16 cellular contexts compared by ENCODE assay signal in the genomic region with DNA sequence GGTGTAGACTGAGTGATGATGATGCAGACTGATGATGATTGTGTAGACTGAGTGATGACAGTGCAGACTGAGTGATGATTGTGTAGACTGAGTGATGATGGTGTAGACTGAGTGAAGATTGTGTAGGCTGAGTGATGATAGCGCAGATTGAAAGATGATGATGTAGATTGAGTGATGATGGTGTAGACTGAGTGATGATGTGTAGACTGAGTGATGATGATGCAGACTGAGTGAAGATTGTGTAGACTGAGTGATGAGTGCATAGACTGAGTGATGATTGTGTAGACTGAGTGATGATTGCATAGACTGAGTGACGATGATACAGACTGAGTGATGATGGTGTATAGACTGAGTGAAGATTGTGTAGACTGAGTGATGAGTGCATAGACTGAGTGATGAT. TPM values are rescaled to one million over a fixed set of nuclear protein-coding genes. Genes with fewer than 3 reads are reported as not detected.
DNase-seq lines count a peak whose midpoint lies in the region; ATAC-seq, FAIRE-seq and TF ChIP-seq lines count a peak whose summit lies in the region.
"Had no signal": no experiment of that assay in that cellular context is flagged by ENCODE, and none has a peak within 500 bp of the region (broad histone marks: within the 10 kb centered on the region; RNA-seq: fewer than 3 reads in every experiment).

No MANE protein-coding gene starts in this region.

- no peaks in the 10 kb centered on the region for H3K4me1 Mint-ChIP-seq in stimulated activated effector memory CD8-positive, alpha-beta T cell treated with anti-CD3 and anti-CD28 coated beads, Interleukin-12 subunit alpha, Interleukin-12 subunit beta, amount 100 ng/mL, for 72 hours
- H3K4me1 Mint-ChIP-seq: CD14-positive monocyte; CD4-positive, alpha-beta memory T cell had no signal

- no peaks in the 10 kb centered on the region for H3K9me3 Mint-ChIP-seq in stimulated activated effector memory CD8-positive, alpha-beta T cell treated with anti-CD3 and anti-CD28 coated beads, Interleukin-12 subunit alpha, Interleukin-12 subunit beta, amount 100 ng/mL, for 72 hours

- no peaks in the 10 kb centered on the region for H3K36me3 ChIP-seq in bronchial epithelial cell (ENCODE audit: control insufficient read depth, insufficient read depth, low read length)
- H3K36me3 ChIP-seq: HAP-1 had no signal

- H3K27me3 ChIP-seq in bronchial epithelial cell (ENCODE audit: control insufficient read depth, insufficient read depth, low read length), result no peaks in the 10 kb centered on the region
- H3K27me3 ChIP-seq: BLaER1 had no signal

- TF ChIP-seq CTCF in bronchial epithelial cell (IDR thresholded peaks at IDR 0.05; ENCODE audit: insufficient read depth, low read length, severe bottlenecking), result no peak

- H3K4me3 ChIP-seq in bronchial epithelial cell (ENCODE audit: low read depth, low read length), result no peak overlapping the region
- H3K4me3 ChIP-seq: BLaER1, HAP-1 had no signal

- H3K36me3 Mint-ChIP-seq in stimulated activated effector memory CD8-positive, alpha-beta T cell treated with anti-CD3 and anti-CD28 coated beads, Interleukin-12 subunit alpha, Interleukin-12 subunit beta, amount 100 ng/mL, for 72 hours, result no peaks in the 10 kb centered on the region
- H3K36me3 Mint-ChIP-seq: CD14-positive monocyte had no signal

- no peak for DNase-seq in activated CD4-positive, CD25-positive, alpha-beta regulatory T cell (lab: John Stamatoyannopoulos, UW)
- DNase-seq in HTR-8/SVneo (ENCODE audit: insufficient read length, low spot score), result no peak
- DNase-seq in bronchial epithelial cell (ENCODE audit: low read depth), result no peak
- no peak for DNase-seq in stimulated activated effector memory CD8-positive, alpha-beta T cell treated with anti-CD3 and anti-CD28 coated beads, Interleukin-12 subunit alpha, Interleukin-12 subunit beta, amount 100 ng/mL, for 72 hours (ENCODE audit: low spot score in 2 of 2)
- no peak for DNase-seq in activated CD4-positive, alpha-beta T cell treated with anti-CD3 and anti-CD28 coated beads for 48 hours
- no peak for DNase-seq in 8988T
- DNase-seq: CD4-positive, alpha-beta memory T cell; DMS153; DMS79; GDM1; HFFc6 had no signal

- ATAC-seq in activated CD4-positive, CD25-positive, alpha-beta regulatory T cell treated with anti-CD3 and anti-CD28 coated beads, Interleukin-2, amount 50 U/mL, for 24 hours, result peak; percentile 13 to 27
- peak; percentile 19 for ATAC-seq in stimulated activated effector memory CD8-positive, alpha-beta T cell treated with anti-CD3 and anti-CD28 coated beads, Interleukin-12 subunit alpha, Interleukin-12 subunit beta, amount 100 ng/mL, for 72 hours
- ATAC-seq in HG02870 (IDR thresholded peaks at IDR 0.05; ENCODE audit: unreplicated experiment), result no peak

- H3K27ac Mint-ChIP-seq in stimulated activated effector memory CD8-positive, alpha-beta T cell treated with anti-CD3 and anti-CD28 coated beads, Interleukin-12 subunit alpha, Interleukin-12 subunit beta, amount 100 ng/mL, for 72 hours, result no peak overlapping the region
- H3K27ac Mint-ChIP-seq: CD14-positive monocyte; CD4-positive, alpha-beta memory T cell; HFFc6 had no signal

- no peak overlapping the region for H3K4me3 Mint-ChIP-seq in stimulated activated effector memory CD8-positive, alpha-beta T cell treated with anti-CD3 and anti-CD28 coated beads, Interleukin-12 subunit alpha, Interleukin-12 subunit beta, amount 100 ng/mL, for 72 hours
- H3K4me3 Mint-ChIP-seq: CD14-positive monocyte; CD4-positive, alpha-beta memory T cell; HFFc6 had no signal

- FAIRE-seq in HTR-8/SVneo (lab: Jason Lieb, UNC) (peak; percentile 95), bronchial epithelial cell (lab: Jason Lieb, UNC) (peak; percentile 50)

RNA-seq across cellular contexts. Expression of a gene that starts 28.7 kb away (rescaled TPM):
- total RNA-seq in bronchial epithelial cell, result 8.6 and 10.8 TPM in 2 replicates

RNA-seq across cellular contexts. Expression of a gene that starts 32.5 kb away (rescaled TPM):
- total RNA-seq in bronchial epithelial cell, result 4.7 and 9.0 TPM in 2 replicates

RNA-seq across cellular contexts. Expression of a gene that starts 32.7 kb away (rescaled TPM):
- 8.7 and 8.8 TPM in 2 replicates for total RNA-seq in bronchial epithelial cell
